11 cellular contexts compared by ENCODE assay signal in genomic region chr2:235856151-235856819, GRCh38.
"Had no signal": no experiment of that assay in that cellular context is flagged by ENCODE, and none has a peak within 500 bp of the region (broad histone marks: within the 10 kb centered on the region; RNA-seq: fewer than 3 reads in every experiment).

No MANE protein-coding gene starts in this region.

- DNase-seq: activated CD4-positive, CD25-positive, alpha-beta regulatory T cell treated with anti-CD3 and anti-CD28 coated beads, Interleukin-2, amount 50 U/mL, for 72 hours; activated naive CD4-positive, alpha-beta T cell treated with anti-CD3 and anti-CD28 coated beads for 36 hours; activated naive CD8-positive, alpha-beta T cell treated with anti-CD3 and anti-CD28 coated beads, Interleukin-2, amount 50 U/mL, for 24 hours; hypothalamus; kidney glomerular epithelial cell; sigmoid colon; spleen; stomach; T-helper 9 cell had no signal

- H3K4me1 ChIP-seq: sigmoid colon, stomach had no signal

- H3K9me3 Mint-ChIP-seq: activated naive CD4-positive, alpha-beta T cell treated with anti-CD3 and anti-CD28 coated beads for 36 hours; activated naive CD8-positive, alpha-beta T cell treated with anti-CD3 and anti-CD28 coated beads, Interleukin-2, amount 50 U/mL, for 24 hours had no signal

- H3K4me3 ChIP-seq: sigmoid colon, spleen, stomach, thoracic aorta had no signal

- H3K27me3 ChIP-seq: sigmoid colon, spleen, stomach had no signal

- H3K4me3 Mint-ChIP-seq: activated naive CD4-positive, alpha-beta T cell treated with anti-CD3 and anti-CD28 coated beads for 36 hours; activated naive CD8-positive, alpha-beta T cell treated with anti-CD3 and anti-CD28 coated beads, Interleukin-2, amount 50 U/mL, for 24 hours had no signal

- ATAC-seq: activated naive CD8-positive, alpha-beta T cell treated with anti-CD3 and anti-CD28 coated beads, Interleukin-2, amount 50 U/mL, for 24 hours had no signal

- H3K27ac ChIP-seq: sigmoid colon, spleen, stomach, thoracic aorta had no signal

- H3K27ac Mint-ChIP-seq: activated naive CD4-positive, alpha-beta T cell treated with anti-CD3 and anti-CD28 coated beads for 36 hours; activated naive CD8-positive, alpha-beta T cell treated with anti-CD3 and anti-CD28 coated beads, Interleukin-2, amount 50 U/mL, for 24 hours had no signal

- FAIRE-seq: astrocyte had no signal

- H3K4me1 Mint-ChIP-seq: activated naive CD8-positive, alpha-beta T cell treated with anti-CD3 and anti-CD28 coated beads, Interleukin-2, amount 50 U/mL, for 24 hours had no signal

- H3K9me3 ChIP-seq: sigmoid colon, spleen, stomach, thoracic aorta had no signal

- H3K36me3 ChIP-seq: sigmoid colon, spleen, thoracic aorta had no signal
